ENCODE assay signal across 9 cellular contexts in the genomic region with DNA sequence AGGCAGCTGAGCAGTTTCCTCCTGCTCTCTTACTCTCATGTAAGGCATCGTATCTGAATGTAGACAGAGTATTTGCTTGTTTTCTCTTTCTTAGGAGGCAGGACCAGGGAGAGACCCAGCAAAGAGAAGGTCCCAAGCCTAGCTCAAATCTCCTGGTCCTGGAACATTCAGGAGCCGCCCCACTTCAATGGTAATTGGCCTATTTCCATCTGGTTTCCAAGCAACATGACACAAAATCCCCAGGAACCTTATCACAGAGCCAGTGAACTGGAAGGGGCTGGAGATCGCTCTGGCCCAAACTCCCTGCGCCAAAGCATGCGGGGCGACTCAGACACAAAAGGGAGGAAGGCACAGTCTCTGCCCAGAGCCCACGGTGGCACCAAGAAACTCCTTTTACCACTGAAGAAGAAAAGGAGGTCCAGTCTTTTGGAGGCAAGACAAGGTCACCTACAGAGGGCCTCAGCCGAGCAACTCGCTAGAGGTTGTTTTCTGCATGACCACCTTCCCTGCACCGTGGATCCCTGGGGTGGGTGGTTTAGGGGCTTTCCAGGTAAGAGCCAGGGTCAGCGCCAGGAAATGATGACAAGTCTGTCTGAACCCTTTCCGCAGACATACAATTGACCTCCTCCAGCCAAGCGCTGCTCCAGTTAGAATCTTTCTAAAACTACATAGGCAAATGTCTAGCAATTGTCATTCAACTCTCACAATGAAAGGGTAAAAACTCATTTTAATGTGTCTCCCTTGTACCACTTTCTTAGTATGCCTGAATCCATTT.
A peak's percentile ranks its signal among the peaks of the same experiment; 100 is the strongest.
DNase-seq lines count a peak whose midpoint lies in the region; ATAC-seq and TF ChIP-seq lines count a peak whose summit lies in the region.
"Had no signal": no experiment of that assay in that cellular context is flagged by ENCODE, and none has a peak within 500 bp of the region (broad histone marks: within the 10 kb centered on the region; RNA-seq: fewer than 3 reads in every experiment).

No MANE protein-coding gene starts in this region.

- no peaks in the 10 kb centered on the region for H3K36me3 Mint-ChIP-seq in endodermal cell (ENCODE audit: low read depth)

- H3K9me3 Mint-ChIP-seq in endodermal cell = no peaks in the 10 kb centered on the region

- DNase-seq in NCI-H1436 treated with DMSO at 0.1 percent for 48 hours (lab: John Stamatoyannopoulos, UW) (peak; percentile 46), endodermal cell (no peak), renal cortical epithelial cell (ENCODE audit: low read depth) (peak; percentile 74), H4 (ENCODE audit: low spot score) (no peak), adrenal gland (no peak), mesenteric fat pad (ENCODE audit: low spot score) (no peak), middle frontal gyrus (ENCODE audit: extremely low spot score, low spot score) (no peak)

- H3K27me3 ChIP-seq in endodermal cell (ENCODE audit: control insufficient read depth, insufficient read depth, low read length, poor library complexity, severe bottlenecking) (no peaks in the 10 kb centered on the region), adrenal gland (no peaks in the 10 kb centered on the region)

- no peak for TF ChIP-seq POLR2A in adrenal gland (IDR thresholded peaks at IDR 0.05)

- no peak overlapping the region for H3K27ac Mint-ChIP-seq in endodermal cell

- peaks cover 39% of the 10 kb centered on the region for H3K4me1 Mint-ChIP-seq in endodermal cell

- 87 to 89% methylated on average over 10 to 13 of the region's 13 CpGs for WGBS in endodermal cell (ENCODE audit: insufficient coverage in 1 of 2, insufficient read length in 1 of 2), 2 experiments
- 72 to 82% (median 79%) methylated on average over 12 to 13 of the region's 13 CpGs for WGBS in adrenal gland, 4 donors

- peak; percentile 52 for ATAC-seq in GM18508 (IDR thresholded peaks at IDR 0.05; ENCODE audit: insufficient read depth, unreplicated experiment)
- ATAC-seq: K562 had no signal

- H3K4me3 Mint-ChIP-seq in endodermal cell = no peak overlapping the region

- H3K4me3 ChIP-seq in endodermal cell (ENCODE audit: low read length) (no peak overlapping the region), adrenal gland (no peak overlapping the region)
- H3K4me3 ChIP-seq: K562 had no signal

- no peaks in the 10 kb centered on the region for H3K27me3 Mint-ChIP-seq in endodermal cell (ENCODE audit: insufficient read depth)

- H3K4me1 ChIP-seq in endodermal cell (ENCODE audit: control insufficient read depth, insufficient read depth, low read length) (peaks cover 6% of the 10 kb centered on the region), adrenal gland (replicated peaks in 1 of 2) (no peaks in the 10 kb centered on the region)

- H3K27ac ChIP-seq in endodermal cell (ENCODE audit: low read depth, low read length) (peak overlapping the region; percentile 19), adrenal gland (no peak overlapping the region)

- no peak overlapping the region for H3K9ac ChIP-seq in endodermal cell (ENCODE audit: extremely low read depth, low read length, poor library complexity, severe bottlenecking)

- H3K9me3 ChIP-seq in endodermal cell (ENCODE audit: control insufficient read depth, low read length) (no peaks in the 10 kb centered on the region), adrenal gland (replicated peaks in 1 of 3) (no peaks in the 10 kb centered on the region)

- no peaks in the 10 kb centered on the region for H3K36me3 ChIP-seq in endodermal cell (ENCODE audit: control insufficient read depth, insufficient read depth, low read length)
- no peaks in the 10 kb centered on the region for H3K36me3 ChIP-seq in adrenal gland (replicated peaks in 1 of 2)

- TF ChIP-seq CTCF in endodermal cell (conservative IDR thresholded peaks at IDR 0.05) (no peak), adrenal gland (IDR thresholded peaks at IDR 0.05) (no peak)

- intact Hi-C loops in adrenal gland (cut with DNase I) = no loop called here

Comparison
In these comparisons a context has a peak if more than half of its experiments do, and no peak if none do; other contexts are left out.
1. DNase-seq: peak in NCI-H1436 treated with DMSO at 0.1 percent for 48 hours (single experiment) and renal cortical epithelial cell (single experiment); none in endodermal cell (single experiment), H4 (single experiment), adrenal gland (0 of 7), mesenteric fat pad (single experiment) and middle frontal gyrus (single experiment).